ENCODE assay signal across 22 cellular contexts in genomic region chr4:161650812-161651211, GRCh38.
DNase-seq lines count a peak whose midpoint lies in the region; ATAC-seq and TF ChIP-seq lines count a peak whose summit lies in the region.
"Had no signal": no experiment of that assay in that cellular context is flagged by ENCODE, and none has a peak within 500 bp of the region (broad histone marks: within the 10 kb centered on the region; RNA-seq: fewer than 3 reads in every experiment).

No MANE protein-coding gene starts in this region.

- peaks cover 8% of the 10 kb centered on the region for H3K4me1 Mint-ChIP-seq in dendritic cell treated with granulocyte-macrophage colony-stimulating factor and Interleukin-4, amounts not matched to agents 40 ng/mL and 50 ng/mL, for 4 days (ENCODE audit: low read depth)
- no peaks in the 10 kb centered on the region for H3K4me1 Mint-ChIP-seq in endodermal cell
- H3K4me1 Mint-ChIP-seq: activated CD4-positive, alpha-beta memory T cell treated with anti-CD3 and anti-CD28 coated beads, Interleukin-2, amount 10 ng/mL, durations not matched to agents 7 days and 5 days; activated naive CD8-positive, alpha-beta T cell treated with anti-CD3 and anti-CD28 coated beads, Interleukin-2, amount 10 ng/mL, durations not matched to agents 7 days and 5 days; CD4-positive, alpha-beta memory T cell; T-cell had no signal

- peak overlapping the region; percentile 21 for H3K27ac Mint-ChIP-seq in dendritic cell treated with granulocyte-macrophage colony-stimulating factor and Interleukin-4, amounts not matched to agents 40 ng/mL and 50 ng/mL, for 4 days
- no peak overlapping the region for H3K27ac Mint-ChIP-seq in endodermal cell
- H3K27ac Mint-ChIP-seq: activated CD4-positive, alpha-beta memory T cell treated with anti-CD3 and anti-CD28 coated beads, Interleukin-2, amount 10 ng/mL, durations not matched to agents 7 days and 5 days; activated naive CD8-positive, alpha-beta T cell treated with anti-CD3 and anti-CD28 coated beads, Interleukin-2, amount 10 ng/mL, durations not matched to agents 7 days and 5 days; CD4-positive, alpha-beta memory T cell; T-cell had no signal

- H3K9me3 ChIP-seq in BLaER1 (peaks cover 6% of the 10 kb centered on the region; the same call in 1 of the 2 replicates), endodermal cell (ENCODE audit: control insufficient read depth, low read length) (no peaks in the 10 kb centered on the region)
- H3K9me3 ChIP-seq: A549, left lung had no signal

- ATAC-seq in GM21390 (IDR thresholded peaks at IDR 0.05; ENCODE audit: unreplicated experiment) = peak; percentile 62
- ATAC-seq: A549; activated T-cell treated with anti-CD3 and anti-CD28 coated beads, Interleukin-2, amount 50 U/mL, for 4 hours; gastroesophageal sphincter; left lung; T-cell had no signal

- no peaks in the 10 kb centered on the region for H3K27me3 Mint-ChIP-seq in dendritic cell treated with granulocyte-macrophage colony-stimulating factor and Interleukin-4, amounts not matched to agents 40 ng/mL and 50 ng/mL, for 4 days
- no peaks in the 10 kb centered on the region for H3K27me3 Mint-ChIP-seq in endodermal cell (ENCODE audit: insufficient read depth)
- H3K27me3 Mint-ChIP-seq: activated CD4-positive, alpha-beta memory T cell treated with anti-CD3 and anti-CD28 coated beads, Interleukin-2, amount 10 ng/mL, durations not matched to agents 7 days and 5 days; activated naive CD8-positive, alpha-beta T cell treated with anti-CD3 and anti-CD28 coated beads, Interleukin-2, amount 10 ng/mL, durations not matched to agents 7 days and 5 days; CD4-positive, alpha-beta memory T cell; T-cell had no signal

- H3K27ac ChIP-seq in BLaER1 = no peak overlapping the region
- H3K27ac ChIP-seq in endodermal cell (ENCODE audit: low read depth, low read length) = no peak overlapping the region
- H3K27ac ChIP-seq: A549, breast epithelium, dorsolateral prefrontal cortex, gastroesophageal sphincter, left lung had no signal

- no peak for TF ChIP-seq POLR2A in NB4 (IDR thresholded peaks at IDR 0.05; ENCODE audit: extremely low read depth, insufficient read length)
- no peak for TF ChIP-seq POLR2A in lower leg skin (IDR thresholded peaks at IDR 0.05)

- no peak overlapping the region for H3K9ac ChIP-seq in BLaER1
- H3K9ac ChIP-seq in endodermal cell (ENCODE audit: extremely low read depth, low read length, poor library complexity, severe bottlenecking) = no peak overlapping the region

- peaks cover 5% of the 10 kb centered on the region; the same call in 1 of the 2 replicates for H3K4me1 ChIP-seq in BLaER1
- no peaks in the 10 kb centered on the region for H3K4me1 ChIP-seq in endodermal cell (ENCODE audit: control insufficient read depth, insufficient read depth, low read length)
- H3K4me1 ChIP-seq: A549, breast epithelium, gastroesophageal sphincter, left lung had no signal

- H3K9me3 Mint-ChIP-seq in dendritic cell treated with granulocyte-macrophage colony-stimulating factor and Interleukin-4, amounts not matched to agents 40 ng/mL and 50 ng/mL, for 4 days = peaks cover 11% of the 10 kb centered on the region
- H3K9me3 Mint-ChIP-seq in endodermal cell = no peaks in the 10 kb centered on the region

- DNase-seq in NB4 (ENCODE audit: low read depth) (peak; percentile 46), NCI-H187 treated with DMSO at 0.1 percent for 48 hours (lab: John Stamatoyannopoulos, UW) (no peak), endodermal cell (no peak), NCI-H524 (lab: John Stamatoyannopoulos, UW) (no peak), lower leg skin (ENCODE audit: low spot score in 2 of 2) (no peak)
- DNase-seq: activated CD4-positive, alpha-beta memory T cell treated with anti-CD3 and anti-CD28 coated beads, Interleukin-2, amount 10 ng/mL, durations not matched to agents 7 days and 5 days; activated naive CD8-positive, alpha-beta T cell treated with anti-CD3 and anti-CD28 coated beads, Interleukin-2, amount 10 ng/mL, durations not matched to agents 7 days and 5 days; activated T-cell treated with anti-CD3 and anti-CD28 coated beads, Interleukin-2, amount 50 U/mL, for 4 hours; CD4-positive, alpha-beta memory T cell; DND-41; dorsolateral prefrontal cortex; left lung; NCI-H2081; NCI-H526 treated with DMSO at 0.1 percent for 48 hours; stimulated activated CD4-positive, alpha-beta T cell treated with anti-CD3 and anti-CD28 coated beads, Interleukin-2, amount 100 ng/mL, for 24 hours; T-cell had no signal

- H3K36me3 Mint-ChIP-seq in dendritic cell treated with granulocyte-macrophage colony-stimulating factor and Interleukin-4, amounts not matched to agents 40 ng/mL and 50 ng/mL, for 4 days (ENCODE audit: low read depth) = no peaks in the 10 kb centered on the region
- no peaks in the 10 kb centered on the region for H3K36me3 Mint-ChIP-seq in endodermal cell (ENCODE audit: low read depth)
- H3K36me3 Mint-ChIP-seq: activated naive CD8-positive, alpha-beta T cell treated with anti-CD3 and anti-CD28 coated beads, Interleukin-2, amount 10 ng/mL, durations not matched to agents 7 days and 5 days; CD4-positive, alpha-beta memory T cell; T-cell had no signal

- H3K4me3 ChIP-seq in BLaER1 = no peak overlapping the region
- no peak overlapping the region for H3K4me3 ChIP-seq in NB4 (ENCODE audit: low read depth, low read length)
- H3K4me3 ChIP-seq in endodermal cell (ENCODE audit: low read length) = no peak overlapping the region
- no peak overlapping the region for H3K4me3 ChIP-seq in lower leg skin (ENCODE audit: low read depth, poor library complexity, severe bottlenecking)
- H3K4me3 ChIP-seq: A549, breast epithelium, dorsolateral prefrontal cortex, gastroesophageal sphincter, left lung had no signal

- intact Hi-C loops in dendritic cell treated with granulocyte-macrophage colony-stimulating factor and Interleukin-4, amounts not matched to agents 40 ng/mL and 50 ng/mL, for 4 days (cut with micrococcal nuclease) = no loop called here
- intact Hi-C loops in lower leg skin (cut with DNase I; ENCODE audit: low total_unique reads) = no loop called here

- H3K27me3 ChIP-seq in BLaER1 (no peaks in the 10 kb centered on the region), endodermal cell (ENCODE audit: control insufficient read depth, insufficient read depth, low read length, poor library complexity, severe bottlenecking) (no peaks in the 10 kb centered on the region)
- H3K27me3 ChIP-seq: breast epithelium, dorsolateral prefrontal cortex, left lung had no signal

- 93 to 94% methylated on average over 4 of the region's 5 CpGs for WGBS in endodermal cell (ENCODE audit: insufficient coverage in 1 of 2, insufficient read length in 1 of 2), 2 experiments
- 78 to 84% methylated on average over 5 of the region's 5 CpGs for WGBS in lower leg skin, 2 donors

- no peak for TF ChIP-seq CTCF in NB4 (IDR thresholded peaks at IDR 0.05; ENCODE audit: low read depth, low read length)
- TF ChIP-seq CTCF in endodermal cell (conservative IDR thresholded peaks at IDR 0.05) = no peak
- no peak for TF ChIP-seq CTCF in lower leg skin (IDR thresholded peaks at IDR 0.05)

- H3K4me2 ChIP-seq in BLaER1 = peak overlapping the region; percentile 11; the same call in 1 of the 2 replicates
- H3K4me2 ChIP-seq: A549 had no signal

- no peaks in the 10 kb centered on the region for H4K20me1 ChIP-seq in BLaER1

- no peak overlapping the region for H3K4me3 Mint-ChIP-seq in dendritic cell treated with granulocyte-macrophage colony-stimulating factor and Interleukin-4, amounts not matched to agents 40 ng/mL and 50 ng/mL, for 4 days
- H3K4me3 Mint-ChIP-seq in endodermal cell = no peak overlapping the region
- H3K4me3 Mint-ChIP-seq: activated CD4-positive, alpha-beta memory T cell treated with anti-CD3 and anti-CD28 coated beads, Interleukin-2, amount 10 ng/mL, durations not matched to agents 7 days and 5 days; activated naive CD8-positive, alpha-beta T cell treated with anti-CD3 and anti-CD28 coated beads, Interleukin-2, amount 10 ng/mL, durations not matched to agents 7 days and 5 days; activated T-cell treated with anti-CD3 and anti-CD28 coated beads, Interleukin-2, amount 50 U/mL, for 4 hours; CD4-positive, alpha-beta memory T cell; T-cell had no signal

- no peaks in the 10 kb centered on the region for H3K36me3 ChIP-seq in BLaER1
- no peaks in the 10 kb centered on the region for H3K36me3 ChIP-seq in endodermal cell (ENCODE audit: control insufficient read depth, insufficient read depth, low read length)
- H3K36me3 ChIP-seq: gastroesophageal sphincter, left lung had no signal
